Comparison of ENCODE assay signal across 9 cellular contexts in genomic region chr11:106091480-106092123, GRCh38. TPM values are rescaled to one million over a fixed set of nuclear protein-coding genes. Genes with fewer than 3 reads are reported as not detected.
DNase-seq lines count a peak whose midpoint lies in the region; ATAC-seq, FAIRE-seq and TF ChIP-seq lines count a peak whose summit lies in the region.
"Had no signal": no experiment of that assay in that cellular context is flagged by ENCODE, and none has a peak within 500 bp of the region (broad histone marks: within the 10 kb centered on the region; RNA-seq: fewer than 3 reads in every experiment).

No MANE protein-coding gene starts in this region.

- TF ChIP-seq CTCF in GM12864 (IDR thresholded peaks at IDR 0.05; ENCODE audit: low read depth, low read length, missing control alignments) (no peak), D721Med (IDR thresholded peaks at IDR 0.05; ENCODE audit: insufficient read depth, missing control alignments) (no peak)

- no peak overlapping the region; the same call in 1 of the 2 replicates for H3K4me3 ChIP-seq in GM12864 (ENCODE audit: low read depth, low read length)
- no peak overlapping the region for H3K4me3 ChIP-seq in CD4-positive, alpha-beta memory T cell (ENCODE audit: low read length in 2 of 2)

- no peak for FAIRE-seq in D721Med (lab: Jason Lieb, UNC)
- FAIRE-seq: endometrium had no signal

- no peaks in the 10 kb centered on the region for H3K9me3 Mint-ChIP-seq in CD4-positive, alpha-beta memory T cell

- peaks cover 41 to 62% of the 10 kb centered on the region in 2 donors for H3K36me3 Mint-ChIP-seq in CD4-positive, alpha-beta memory T cell

- ATAC-seq in GM21390 (IDR thresholded peaks at IDR 0.05; ENCODE audit: unreplicated experiment) (peak; percentile 97), HG03558 (IDR thresholded peaks at IDR 0.05; ENCODE audit: extremely low read depth, unreplicated experiment) (peak; percentile 97)

- CTCF ChIA-PET in CD4-positive, alpha-beta memory T cell (lab: Charles Lee; ENCODE audit: partially characterized antibody) = no interaction called here

- peaks cover 24 to 32% (median 25%) of the 10 kb centered on the region in 4 donors for H3K4me1 Mint-ChIP-seq in CD4-positive, alpha-beta memory T cell

- H3K4me1 ChIP-seq in CD4-positive, alpha-beta memory T cell (ENCODE audit: insufficient read depth, low read length) = peaks cover 21% of the 10 kb centered on the region

- POLR2A ChIA-PET in CD4-positive, alpha-beta memory T cell (lab: Charles Lee; ENCODE audit: partially characterized antibody) = interaction anchor here (2.0 kb wide), 1 partner anchor 15 kb away, joined by 11 read pairs; the partner anchor contains the start of genes AASDHPPT and KBTBD3

- intact Hi-C loops in CD4-positive, alpha-beta memory T cell (cut with micrococcal nuclease) = no loop called here

- no peaks in the 10 kb centered on the region for H3K9me3 ChIP-seq in CD4-positive, alpha-beta memory T cell (ENCODE audit: control insufficient read depth in 1 of 2, low read length in 2 of 2)

- H3K27me3 Mint-ChIP-seq in CD4-positive, alpha-beta memory T cell = no peaks in the 10 kb centered on the region

- peaks cover 26% of the 10 kb centered on the region for H3K36me3 ChIP-seq in CD4-positive, alpha-beta memory T cell (ENCODE audit: insufficient read depth, low read length)

- peak; percentile 74 for DNase-seq in GM12864 (ENCODE audit: low read depth)
- DNase-seq in fibroblast of gingiva (ENCODE audit: low read depth) = peak; percentile 54
- no peak for DNase-seq in D721Med (ENCODE audit: insufficient read length, low spot score)
- no peak for DNase-seq in CD4-positive, alpha-beta memory T cell
- DNase-seq in occipital lobe (lab: John Stamatoyannopoulos, UW) = no peak
- no peak for DNase-seq in HuH-7 (ENCODE audit: low spot score)

- no peak overlapping the region for H3K4me3 Mint-ChIP-seq in CD4-positive, alpha-beta memory T cell

- no peak overlapping the region for H3K27ac ChIP-seq in CD4-positive, alpha-beta memory T cell (ENCODE audit: low read depth, low read length)

- H3K27ac Mint-ChIP-seq in CD4-positive, alpha-beta memory T cell = peak overlapping the region in 3 of 7 donors; percentile 8 to 63 (median 42)

- H3K27me3 ChIP-seq in CD4-positive, alpha-beta memory T cell (ENCODE audit: insufficient read depth, low read length) = no peaks in the 10 kb centered on the region

RNA-seq across cellular contexts. Expression of gene AASDHPPT, which starts 14.1 kb away (rescaled TPM):
- 10 to 100 TPM; 39.1 to 39.9 TPM for total RNA-seq in CD4-positive, alpha-beta memory T cell
- polyA plus RNA-seq in CD4-positive, alpha-beta memory T cell = 10 to 100 TPM; 38.4 to 50.0 TPM
- total RNA-seq in occipital lobe = 284 TPM

RNA-seq across cellular contexts. Expression of gene KBTBD3, which starts 14.5 kb away (rescaled TPM):
- total RNA-seq in CD4-positive, alpha-beta memory T cell = 10 to 100 TPM; 14.4 to 18.6 TPM
- polyA plus RNA-seq in CD4-positive, alpha-beta memory T cell = 10 to 100 TPM in 1 of 2 donors, 1 to 10 TPM in 1; 10.0 TPM
- 20.4 TPM for total RNA-seq in occipital lobe

Comparison
In these comparisons a context has a peak if more than half of its experiments do, and no peak if none do; other contexts are left out.
1. DNase-seq: peak in GM12864 (single experiment) and fibroblast of gingiva (single experiment); none in D721Med (single experiment), CD4-positive, alpha-beta memory T cell (0 of 5), occipital lobe (single experiment) and HuH-7 (single experiment).